11 cellular contexts compared by ENCODE assay signal in genomic region chr2:42314892-42315468, GRCh38. TPM values are rescaled to one million over a fixed set of nuclear protein-coding genes. Genes with fewer than 3 reads are reported as not detected.
DNase-seq lines count a peak whose midpoint lies in the region; ATAC-seq, FAIRE-seq and TF ChIP-seq lines count a peak whose summit lies in the region.
"Had no signal": no experiment of that assay in that cellular context is flagged by ENCODE, and none has a peak within 500 bp of the region (broad histone marks: within the 10 kb centered on the region; RNA-seq: fewer than 3 reads in every experiment).

No MANE protein-coding gene starts in this region.

- no peak overlapping the region for H3K4me3 ChIP-seq in H1 (ENCODE audit: extremely low read depth in 1 of 4, insufficient read depth in 2 of 4, low read depth in 3 of 4, low read length in 4 of 4)
- no peak overlapping the region for H3K4me3 ChIP-seq in smooth muscle cell

- H2AK5ac ChIP-seq in H1 (ENCODE audit: low read depth, low read length) = no peak overlapping the region

- no peak overlapping the region for H2BK12ac ChIP-seq in H1 (ENCODE audit: low read depth, low read length)

- H4K5ac ChIP-seq in H1 (ENCODE audit: insufficient read length, low read depth, low read length) = no peak overlapping the region

- H3K56ac ChIP-seq in H1 (replicated peaks; ENCODE audit: insufficient read length, low read depth, low read length) = no peak overlapping the region

- no peak overlapping the region for H3K4ac ChIP-seq in H1 (replicated peaks; ENCODE audit: insufficient read length, low read depth, low read length)

- no peaks in the 10 kb centered on the region for H3K23me2 ChIP-seq in H1 (ENCODE audit: low read depth, low read length)

- peaks cover 4 to 20% of the 10 kb centered on the region in 2 donors for H3K36me3 Mint-ChIP-seq in activated T-cell treated with anti-CD3 and anti-CD28 coated beads, Interleukin-2, amount 50 U/mL, for 72 hours (ENCODE audit: insufficient read depth in 2 of 2)
- H3K36me3 Mint-ChIP-seq in endothelial cell (ENCODE audit: low read depth, unreplicated experiment) = no peaks in the 10 kb centered on the region

- CTCF ChIA-PET in H1 (lab: Charles Lee; ENCODE audit: partially characterized antibody) = interaction anchor here (0.8 to 1.0 kb wide), 3 partner anchors 11 to 219 kb away, joined by 3 to 5 read pairs (median 3); no protein-coding TSS in a partner anchor

- H3K79me2 ChIP-seq in H1 (ENCODE audit: control insufficient read depth in 1 of 2, insufficient read depth in 2 of 2, low read length in 2 of 2) = no peaks in the 10 kb centered on the region
- H3K79me2 ChIP-seq in smooth muscle cell (ENCODE audit: low read depth) = no peaks in the 10 kb centered on the region

- H3K79me1 ChIP-seq in H1 (ENCODE audit: low read depth, low read length) = no peaks in the 10 kb centered on the region

- no peak overlapping the region for H3K23ac ChIP-seq in H1 (ENCODE audit: insufficient read length)

- no peak for TF ChIP-seq RAD21 in H1 (IDR thresholded peaks at IDR 0.05 in 1 of 2, conservative IDR thresholded peaks at IDR 0.05 in 1 of 2; ENCODE audit: low read depth in 2 of 2, low read length in 2 of 2)

- H3K4me1 ChIP-seq in H1 (replicated peaks in 1 of 4; ENCODE audit: control insufficient read depth in 3 of 4, insufficient read depth in 4 of 4, low read length in 3 of 4) (no peaks in the 10 kb centered on the region), smooth muscle cell (ENCODE audit: low read depth) (no peaks in the 10 kb centered on the region)

- H3K9me3 Mint-ChIP-seq in activated T-cell treated with anti-CD3 and anti-CD28 coated beads, Interleukin-2, amount 50 U/mL, for 72 hours = no peaks in the 10 kb centered on the region
- no peaks in the 10 kb centered on the region for H3K9me3 Mint-ChIP-seq in endothelial cell (ENCODE audit: unreplicated experiment)

- H4K20me1 ChIP-seq in H1 (replicated peaks in 1 of 2; ENCODE audit: control insufficient read depth in 1 of 2, insufficient read depth in 2 of 2, low read length in 2 of 2) (peaks cover 0 to 1% of the 10 kb centered on the region in 2 experiments), smooth muscle cell (ENCODE audit: low read depth) (no peaks in the 10 kb centered on the region)

- no peak for TF ChIP-seq POLR2A in H1 (IDR thresholded peaks at IDR 0.05; ENCODE audit: control extremely low read depth in 1 of 2, low read depth in 2 of 2, low read length in 2 of 2)

- no peak overlapping the region for H2BK20ac ChIP-seq in H1 (ENCODE audit: low read length)

- H3K4me1 Mint-ChIP-seq in activated T-cell treated with anti-CD3 and anti-CD28 coated beads, Interleukin-2, amount 50 U/mL, for 72 hours (ENCODE audit: low read depth) = peaks cover 25% of the 10 kb centered on the region
- H3K4me1 Mint-ChIP-seq in endothelial cell (ENCODE audit: unreplicated experiment) = peaks cover 3% of the 10 kb centered on the region

- ATAC-seq in activated T-cell treated with anti-CD3 and anti-CD28 coated beads, Interleukin-2, amount 50 U/mL, for 72 hours (replicated peaks in 1 of 2) = peak in 1 of 2 donors; percentile 48

- H3K27ac Mint-ChIP-seq in activated T-cell treated with anti-CD3 and anti-CD28 coated beads, Interleukin-2, amount 50 U/mL, for 72 hours = peak overlapping the region; percentile 93
- H3K27ac Mint-ChIP-seq in endothelial cell (ENCODE audit: unreplicated experiment) = no peak overlapping the region

- H3K9ac ChIP-seq in H1 (replicated peaks in 1 of 4; ENCODE audit: extremely low read depth in 1 of 4, low read depth in 3 of 4, low read length in 3 of 4) = no peak overlapping the region
- no peak overlapping the region for H3K9ac ChIP-seq in smooth muscle cell (ENCODE audit: low read depth)

- no peak overlapping the region for H2AFZ ChIP-seq in H1 (ENCODE audit: low read length)
- H2AFZ ChIP-seq in smooth muscle cell (ENCODE audit: low read depth) = no peak overlapping the region

- no peak for DNase-seq in activated T-cell treated with anti-CD3 and anti-CD28 coated beads, Interleukin-2, amount 50 U/mL, for 72 hours
- no peak for DNase-seq in activated T-cell treated with anti-CD3 and anti-CD28 coated beads, Interleukin-2, amount 50 U/mL, for 1 hour
- DNase-seq in RCC 7860 (ENCODE audit: low spot score) (peak; percentile 67), H1 (ENCODE audit: low read depth in 1 of 2, low spot score in 2 of 2) (no peak), smooth muscle cell (lab: John Stamatoyannopoulos, UW; ENCODE audit: unreplicated experiment) (no peak), endothelial cell (ENCODE audit: low spot score) (no peak), activated gamma-delta T cell treated with Interleukin-2 at 50 U/mL for 16 hours (no peak), NCI-H128 (lab: John Stamatoyannopoulos, UW; ENCODE audit: unreplicated experiment) (no peak)
- DNase-seq: activated CD4-positive, alpha-beta T cell treated with anti-CD3 and anti-CD28 coated beads, Interleukin-2, amount 50 U/mL, for 1 hour; NCI-H510A treated with DMSO at 0.1 percent for 48 hours; stimulated activated CD4-positive, alpha-beta T cell treated with anti-CD3 and anti-CD28 coated beads, Interleukin-2, amount 100 ng/mL, for 48 hours had no signal

- POLR2A ChIA-PET in H1 (lab: Charles Lee; ENCODE audit: partially characterized antibody) = no interaction called here

- 92% methylated on average over 3 of the region's 3 CpGs; no CpG with 5 or more reads in 1 of the 2 experiments for WGBS in H1 (ENCODE audit: extremely low coverage in 1 of 2, insufficient coverage in 1 of 2, insufficient read length in 1 of 2, insufficient replicate concordance in 2 of 2, low coverage in 1 of 2, low lambda C conversion rate in 2 of 2, missing lambda C conversion rate in 1 of 2), 2 experiments
- WGBS in smooth muscle cell (ENCODE audit: low lambda C conversion rate) = 85% methylated on average over 3 of the region's 3 CpGs

- no peak overlapping the region for H3K4me2 ChIP-seq in H1 (ENCODE audit: insufficient read depth in 1 of 2, low read depth in 2 of 2, low read length in 2 of 2)
- H3K4me2 ChIP-seq in smooth muscle cell = peak overlapping the region; percentile 48

- H3K14ac ChIP-seq in H1 (ENCODE audit: insufficient read length) = no peak overlapping the region

- no peak overlapping the region for H2BK5ac ChIP-seq in H1 (ENCODE audit: low read depth, low read length)

- H3K36me3 ChIP-seq in H1 (ENCODE audit: control insufficient read depth in 2 of 4, insufficient read depth in 4 of 4, low read length in 3 of 4) (peaks cover 0 to 28% (median 7%) of the 10 kb centered on the region in 4 experiments; a peak in 5 of 8 replicates), smooth muscle cell (ENCODE audit: low read depth) (peaks cover 9% of the 10 kb centered on the region)

- TF ChIP-seq CTCF in H1 (IDR thresholded peaks at IDR 0.05; ENCODE audit: control extremely low read depth in 1 of 3, insufficient read depth in 1 of 3, low read depth in 1 of 3, low read length in 3 of 3) = no peak
- no peak for TF ChIP-seq CTCF in smooth muscle cell (IDR thresholded peaks at IDR 0.05; ENCODE audit: borderline replicate concordance, insufficient read depth, poor library complexity, severe bottlenecking)
- no peak for TF ChIP-seq CTCF in endothelial cell (IDR thresholded peaks at IDR 0.05; ENCODE audit: unreplicated experiment)

- H4K8ac ChIP-seq in H1 (ENCODE audit: extremely low read depth, insufficient read depth, low read length) = no peak overlapping the region

- no peak for TF ChIP-seq EP300 in H1 (IDR thresholded peaks at IDR 0.05; ENCODE audit: borderline replicate concordance in 1 of 2, low read depth in 2 of 2, low read length in 2 of 2)

- no peak overlapping the region for H2BK120ac ChIP-seq in H1 (replicated peaks; ENCODE audit: low read depth, low read length)

- no peak overlapping the region for H2BK15ac ChIP-seq in H1 (ENCODE audit: low read length)

- peak; percentile 18 for FAIRE-seq in RCC 7860 (lab: Jason Lieb, UNC)
- no peak for FAIRE-seq in H1 (lab: Jason Lieb, UNC)

- no peak overlapping the region for H4K91ac ChIP-seq in H1 (replicated peaks; ENCODE audit: insufficient read length, low read length)

- H3K27me3 Mint-ChIP-seq in activated T-cell treated with anti-CD3 and anti-CD28 coated beads, Interleukin-2, amount 50 U/mL, for 72 hours (ENCODE audit: low read depth) = no peaks in the 10 kb centered on the region
- no peaks in the 10 kb centered on the region for H3K27me3 Mint-ChIP-seq in endothelial cell (ENCODE audit: unreplicated experiment)

- H3F3A ChIP-seq in smooth muscle cell (ENCODE audit: low read depth) = no peaks in the 10 kb centered on the region

- no peak overlapping the region for H3K18ac ChIP-seq in H1 (ENCODE audit: extremely low read depth, low read length)

- H3K27ac ChIP-seq in H1 (ENCODE audit: low read depth, low read length) = no peak overlapping the region
- peak overlapping the region; percentile 76 for H3K27ac ChIP-seq in smooth muscle cell (ENCODE audit: low read depth)

- H3K9me3 ChIP-seq in H1 (ENCODE audit: insufficient read depth in 2 of 2, low read depth in 1 of 2, low read length in 1 of 2) (no peaks in the 10 kb centered on the region), smooth muscle cell (replicated peaks; ENCODE audit: low read depth) (no peaks in the 10 kb centered on the region)

- H3K4me3 Mint-ChIP-seq in activated T-cell treated with anti-CD3 and anti-CD28 coated beads, Interleukin-2, amount 50 U/mL, for 72 hours = no peak overlapping the region
- no peak overlapping the region for H3K4me3 Mint-ChIP-seq in endothelial cell (ENCODE audit: unreplicated experiment)

- H3K27me3 ChIP-seq in H1 (replicated peaks in 1 of 4; ENCODE audit: control insufficient read depth in 3 of 4, extremely low read depth in 1 of 4, insufficient read depth in 3 of 4, low read length in 3 of 4) = no peaks in the 10 kb centered on the region
- H3K27me3 ChIP-seq in smooth muscle cell (ENCODE audit: low read depth) = no peaks in the 10 kb centered on the region

TF ChIP-seq in H1, 55 proteins besides CTCF, POLR2A, EP300 and RAD21:
- TF ChIP-seq SIN3A (conservative IDR thresholded peaks at IDR 0.05 in 1 of 2, IDR thresholded peaks at IDR 0.05 in 1 of 2; ENCODE audit: low read depth in 1 of 2, low read length in 2 of 2) = no peak
- peak; percentile 25; the same call in 1 of the 2 replicates for TF ChIP-seq CEBPB (IDR thresholded peaks at IDR 0.05; ENCODE audit: low read depth, low read length)

RNA-seq across cellular contexts. Expression of gene COX7A2L, which starts 46.0 kb away (rescaled TPM):
- total RNA-seq in activated T-cell treated with anti-CD3 and anti-CD28 coated beads, Interleukin-2, amount 50 U/mL, for 72 hours = 100 to 1,000 TPM; 140 to 157 TPM
- total RNA-seq in H1 (2021; fragmentation: NEBNext Ultra II Directional; extraction: Animal tissue kit (Norgen Biotek cat#: 25700)) = 85.6 and 91.7 TPM in 2 replicates
- 67.1 and 114 TPM in 2 replicates for polyA plus RNA-seq in H1 (2011; rRNA removed)
- polyA plus RNA-seq in H1 (2011; cell fraction: cytosol; rRNA removed) = 130 TPM
- 40.0 TPM for polyA plus RNA-seq in H1 (2011; cell fraction: nucleus; rRNA removed)
- polyA plus RNA-seq in H1 (2012, experiment 1 of 2) = 87.0 to 96.7 TPM (median 91.7 TPM) in 4 replicates
- polyA plus RNA-seq in H1 (2012, experiment 2 of 2) = 180 TPM
- polyA plus RNA-seq in H1 (2013, experiment 1 of 2) = 66.8 TPM
- 66.5 TPM for polyA plus RNA-seq in H1 (2013, experiment 2 of 2)
- 43.9 and 47.5 TPM in 2 replicates for polyA minus RNA-seq in H1 (2011; rRNA and poly(A)+ RNA removed)
- 26.9 TPM for polyA minus RNA-seq in H1 (2011; cell fraction: cytosol; rRNA and poly(A)+ RNA removed)
- 30.5 TPM for polyA minus RNA-seq in H1 (2011; cell fraction: nucleus; rRNA and poly(A)+ RNA removed)
- 145 and 177 TPM in 2 replicates for total RNA-seq in smooth muscle cell
- 89.8 and 93.3 TPM in 2 replicates for polyA plus RNA-seq in smooth muscle cell
- 94.8 TPM for total RNA-seq in endothelial cell (ENCODE audit: unreplicated experiment)
